Comparison of ENCODE assay signal across 9 cellular contexts in the genomic region with DNA sequence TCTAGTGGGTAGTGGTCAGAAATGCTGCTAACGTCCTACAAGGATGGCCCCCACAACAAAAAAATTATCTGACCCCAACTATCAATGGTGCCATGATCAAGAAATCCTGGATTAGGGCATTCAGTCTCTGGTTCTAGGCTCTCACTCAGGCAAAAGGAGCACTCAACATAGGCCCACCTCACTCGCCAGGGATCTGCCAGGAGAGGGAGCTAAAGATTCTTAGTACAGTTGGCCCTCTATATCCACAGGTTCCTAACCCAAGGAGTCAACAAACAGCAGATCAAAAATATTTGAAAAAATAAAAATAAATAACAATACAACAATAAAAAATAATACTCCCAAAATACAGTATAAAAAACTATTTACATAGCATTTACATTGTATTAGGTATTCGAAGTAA. TPM values are rescaled to one million over a fixed set of nuclear protein-coding genes. Genes with fewer than 3 reads are reported as not detected.
DNase-seq lines count a peak whose midpoint lies in the region; ATAC-seq and TF ChIP-seq lines count a peak whose summit lies in the region.
"Had no signal": no experiment of that assay in that cellular context is flagged by ENCODE, and none has a peak within 500 bp of the region (broad histone marks: within the 10 kb centered on the region; RNA-seq: fewer than 3 reads in every experiment).

No MANE protein-coding gene starts in this region.

- no peak overlapping the region for H3K27ac Mint-ChIP-seq in HFFc6
- H3K27ac Mint-ChIP-seq: memory B cell had no signal

- no peak overlapping the region for H3K4me3 Mint-ChIP-seq in HFFc6
- H3K4me3 Mint-ChIP-seq: memory B cell had no signal

- TF ChIP-seq CTCF in HFFc6 (IDR thresholded peaks at IDR 0.05), result peak; percentile 74
- peak; percentile 57 for TF ChIP-seq CTCF in fibroblast of the aortic adventitia (IDR thresholded peaks at IDR 0.05; ENCODE audit: insufficient read depth, low read length)

- no peaks in the 10 kb centered on the region for H3K4me1 Mint-ChIP-seq in HFFc6 (ENCODE audit: low read depth)
- H3K4me1 Mint-ChIP-seq: memory B cell had no signal

- no peak overlapping the region for H3K4me3 ChIP-seq in fibroblast of the aortic adventitia (ENCODE audit: low read depth, low read length)

- H3K27me3 Mint-ChIP-seq in HFFc6 (ENCODE audit: insufficient read depth), result peaks cover 4% of the 10 kb centered on the region
- H3K27me3 Mint-ChIP-seq: memory B cell had no signal

- no peak for ATAC-seq in HG03571 (IDR thresholded peaks at IDR 0.05; ENCODE audit: unreplicated experiment)
- no peak for ATAC-seq in HG03342 (IDR thresholded peaks at IDR 0.05; ENCODE audit: unreplicated experiment)

- no peaks in the 10 kb centered on the region for H3K36me3 Mint-ChIP-seq in HFFc6 (ENCODE audit: low read depth)

- no peaks in the 10 kb centered on the region for H3K9me3 Mint-ChIP-seq in HFFc6
- H3K9me3 Mint-ChIP-seq: memory B cell had no signal

- peak; percentile 65 for DNase-seq in DMS 273 (lab: John Stamatoyannopoulos, UW; ENCODE audit: unreplicated experiment)
- DNase-seq in HFFc6, result peak; percentile 20
- DNase-seq in SHP77 treated with DMSO at 0.1 percent for 48 hours (lab: John Stamatoyannopoulos, UW), result peak; percentile 29
- peak; percentile 54 for DNase-seq in fibroblast of the aortic adventitia (ENCODE audit: low read depth)
- no peak for DNase-seq in activated T-cell treated with anti-CD3 and anti-CD28 coated beads for 4 hours
- DNase-seq in hippocampal formation (lab: John Stamatoyannopoulos, UW), result no peak

RNA-seq across cellular contexts. Expression of gene SLC4A5, which starts 10.0 kb away (rescaled TPM):
- under 1 TPM in 3 of 6 experiments, not detected in 3; 0.19 to 0.40 (median 0.31) TPM for total RNA-seq in HFFc6 (2021; fragmentation: NEBNext Ultra II Directional; extraction: Animal tissue kit (Norgen Biotek cat#: 25700))
- 0.25 and 0.45 TPM in 2 replicates for total RNA-seq in fibroblast of the aortic adventitia (ENCODE audit: low replicate concordance)

RNA-seq across cellular contexts. Expression of gene DCTN1, which starts 46.9 kb away (rescaled TPM):
- 100 to 1,000 TPM; 222 to 286 (median 236) TPM for total RNA-seq in HFFc6 (2021; fragmentation: NEBNext Ultra II Directional; extraction: Animal tissue kit (Norgen Biotek cat#: 25700))
- total RNA-seq in fibroblast of the aortic adventitia (ENCODE audit: low replicate concordance), result 147 and 293 TPM in 2 replicates

Comparison
In these comparisons a context has a peak if more than half of its experiments do, and no peak if none do; other contexts are left out.
1. DNase-seq: peak in DMS 273 (single experiment), HFFc6 (single experiment), SHP77 treated with DMSO at 0.1 percent for 48 hours (single experiment) and fibroblast of the aortic adventitia (single experiment); none in activated T-cell treated with anti-CD3 and anti-CD28 coated beads for 4 hours (single experiment) and hippocampal formation (0 of 2).